ENCODE assay signal across 24 cellular contexts in the genomic region with DNA sequence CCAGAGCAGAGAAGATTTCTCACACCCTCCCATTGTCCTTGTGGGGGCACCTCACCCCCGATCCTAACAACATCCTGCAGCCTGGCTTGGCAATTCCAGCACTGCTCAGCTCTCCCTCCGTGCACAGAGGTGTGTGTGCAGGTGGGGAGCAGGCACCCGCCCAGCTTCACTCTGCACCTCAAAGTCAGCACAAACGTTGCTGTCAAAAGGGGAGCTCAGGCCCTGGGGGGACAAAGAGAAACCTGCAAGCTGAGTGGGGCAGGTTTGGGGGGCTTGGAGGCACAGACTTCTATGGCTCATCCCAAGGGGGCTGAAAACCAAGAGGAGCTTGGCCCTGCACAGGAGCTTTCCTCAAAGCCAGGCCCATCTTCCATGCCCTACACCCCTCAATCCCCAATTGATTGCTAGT.
DNase-seq lines count a peak whose midpoint lies in the region; ATAC-seq and TF ChIP-seq lines count a peak whose summit lies in the region.
"Had no signal": no experiment of that assay in that cellular context is flagged by ENCODE, and none has a peak within 500 bp of the region (broad histone marks: within the 10 kb centered on the region; RNA-seq: fewer than 3 reads in every experiment).

No MANE protein-coding gene starts in this region.

- 58 to 63% methylated on average over 4 of the region's 4 CpGs for WGBS in lower leg skin, 2 donors

- no peak for TF ChIP-seq CTCF in left ventricle myocardium inferior (IDR thresholded peaks at IDR 0.05; ENCODE audit: borderline replicate concordance)
- no peak for TF ChIP-seq CTCF in lower leg skin (IDR thresholded peaks at IDR 0.05)
- no peak for TF ChIP-seq CTCF in vagina (IDR thresholded peaks at IDR 0.05)

- H3K27ac ChIP-seq in left ventricle myocardium inferior (replicated peaks) (peak overlapping the region; percentile 88), vagina (peak overlapping the region; percentile 77)
- H3K27ac ChIP-seq: epithelial cell of prostate, neutrophil had no signal

- H3K9me3 ChIP-seq in left ventricle myocardium inferior (replicated peaks) (no peaks in the 10 kb centered on the region), vagina (no peaks in the 10 kb centered on the region)
- H3K9me3 ChIP-seq: neutrophil, prostate gland, sigmoid colon, tibial artery had no signal

- TF ChIP-seq POLR2A in lower leg skin (IDR thresholded peaks at IDR 0.05) = no peak
- TF ChIP-seq POLR2A in vagina (IDR thresholded peaks at IDR 0.05) = no peak

- H3K36me3 ChIP-seq in left ventricle myocardium inferior (no peaks in the 10 kb centered on the region), vagina (no peaks in the 10 kb centered on the region)
- H3K36me3 ChIP-seq: neutrophil, prostate gland, sigmoid colon, tibial artery had no signal

- H3K4me3 ChIP-seq in left ventricle myocardium inferior (no peak overlapping the region), lower leg skin (ENCODE audit: low read depth, poor library complexity, severe bottlenecking) (no peak overlapping the region), vagina (no peak overlapping the region)
- H3K4me3 ChIP-seq: prostate gland, sigmoid colon, tibial artery had no signal

- peaks cover 36% of the 10 kb centered on the region for H3K4me1 ChIP-seq in left ventricle myocardium inferior
- H3K4me1 ChIP-seq in vagina = peaks cover 25% of the 10 kb centered on the region
- H3K4me1 ChIP-seq: Caco-2, prostate gland had no signal

- DNase-seq in left ventricle myocardium inferior = no peak
- no peak for DNase-seq in Right ventricle myocardium inferior (ENCODE audit: missing footprints)
- DNase-seq in activated CD8-positive, alpha-beta memory T cell treated with anti-CD3 and anti-CD28 coated beads, Interleukin-2, amount 50 U/mL, for 48 hours = peak; percentile 49
- DNase-seq in lower leg skin (ENCODE audit: low spot score in 2 of 2) = peak; percentile 8 to 70
- DNase-seq in vagina (ENCODE audit: extremely low spot score in 2 of 2) = peak; percentile 84 to 91
- no peak for DNase-seq in activated gamma-delta T cell treated with Interleukin-2 at 50 U/mL for 16 hours
- DNase-seq: amygdala; Caco-2; effector CD8-positive, alpha-beta T cell; MV-4-11; NCI-H1436 treated with DMSO at 0.1 percent for 48 hours; NCI-H774; SHP77 treated with DMSO at 0.1 percent for 48 hours; sigmoid colon; stimulated activated CD4-positive, alpha-beta T cell treated with anti-CD3 and anti-CD28 coated beads, Interleukin-12 subunit alpha, Interleukin-12 subunit beta, amount 100 ng/mL, for 4 hours; stimulated activated CD4-positive, alpha-beta T cell treated with anti-CD3 and anti-CD28 coated beads, Interleukin-4, amount 100 ng/mL, for 1 hour; tibial artery had no signal

- intact Hi-C loops in left ventricle myocardium inferior (cut with micrococcal nuclease) (no loop called here), Right ventricle myocardium inferior (cut with DNase I) (loop anchor here (5.0 kb wide), 1 partner anchor 161 kb away; no protein-coding TSS in a partner anchor), lower leg skin (cut with DNase I; ENCODE audit: low total_unique reads) (no loop called here), vagina (cut with DNase I) (no loop called here)

- ATAC-seq in Right ventricle myocardium inferior (no peak), GM18502 (IDR thresholded peaks at IDR 0.05; ENCODE audit: poor library complexity, unreplicated experiment) (no peak)
- ATAC-seq: activated naive CD4-positive, alpha-beta T cell treated with anti-CD3 and anti-CD28 coated beads, Interleukin-2, amount 50 U/mL, for 72 hours; activated T-helper 17 cell treated with anti-CD3 and anti-CD28 coated beads, Interleukin-2, amount 50 U/mL, for 72 hours; Panc1 had no signal

- H3K27me3 ChIP-seq in left ventricle myocardium inferior (ENCODE audit: low read depth) (no peaks in the 10 kb centered on the region), vagina (no peaks in the 10 kb centered on the region)
- H3K27me3 ChIP-seq: sigmoid colon, tibial artery had no signal

Comparison
In these comparisons a context has a peak if more than half of its experiments do, and no peak if none do; other contexts are left out.
1. DNase-seq: peak in activated CD8-positive, alpha-beta memory T cell treated with anti-CD3 and anti-CD28 coated beads, Interleukin-2, amount 50 U/mL, for 48 hours (single experiment), lower leg skin (2 of 2) and vagina (2 of 2); none in left ventricle myocardium inferior (single experiment), Right ventricle myocardium inferior (single experiment) and activated gamma-delta T cell treated with Interleukin-2 at 50 U/mL for 16 hours (single experiment).